In the genomic region with DNA sequence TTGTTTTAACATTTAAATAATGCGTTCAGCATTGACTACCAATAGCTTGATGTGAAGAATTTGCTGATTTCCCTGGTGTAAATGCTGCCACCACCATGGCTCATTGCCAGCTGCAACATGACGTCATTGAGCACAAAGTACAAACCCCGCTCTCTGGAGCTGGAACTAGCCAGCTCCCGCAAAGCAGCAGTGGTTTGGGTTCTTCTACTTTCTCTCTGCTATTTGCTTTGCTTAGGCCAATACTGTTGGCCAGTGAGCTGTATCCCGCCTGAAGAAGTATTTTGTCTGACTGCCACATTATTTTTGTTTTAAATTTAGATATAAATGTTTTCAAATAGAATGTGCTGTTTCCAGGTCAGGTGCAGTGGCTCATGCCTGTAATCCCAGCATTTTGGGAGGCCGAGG, we compare ENCODE assay signal across 1 cellular context.
TF ChIP-seq lines count a peak whose summit lies in the region.

No MANE protein-coding gene starts in this region.

TF ChIP-seq in K562, 482 proteins besides CTCF, POLR2A, EP300 and RAD21 (continued from another document):
- TF ChIP-seq, protein P1, sequence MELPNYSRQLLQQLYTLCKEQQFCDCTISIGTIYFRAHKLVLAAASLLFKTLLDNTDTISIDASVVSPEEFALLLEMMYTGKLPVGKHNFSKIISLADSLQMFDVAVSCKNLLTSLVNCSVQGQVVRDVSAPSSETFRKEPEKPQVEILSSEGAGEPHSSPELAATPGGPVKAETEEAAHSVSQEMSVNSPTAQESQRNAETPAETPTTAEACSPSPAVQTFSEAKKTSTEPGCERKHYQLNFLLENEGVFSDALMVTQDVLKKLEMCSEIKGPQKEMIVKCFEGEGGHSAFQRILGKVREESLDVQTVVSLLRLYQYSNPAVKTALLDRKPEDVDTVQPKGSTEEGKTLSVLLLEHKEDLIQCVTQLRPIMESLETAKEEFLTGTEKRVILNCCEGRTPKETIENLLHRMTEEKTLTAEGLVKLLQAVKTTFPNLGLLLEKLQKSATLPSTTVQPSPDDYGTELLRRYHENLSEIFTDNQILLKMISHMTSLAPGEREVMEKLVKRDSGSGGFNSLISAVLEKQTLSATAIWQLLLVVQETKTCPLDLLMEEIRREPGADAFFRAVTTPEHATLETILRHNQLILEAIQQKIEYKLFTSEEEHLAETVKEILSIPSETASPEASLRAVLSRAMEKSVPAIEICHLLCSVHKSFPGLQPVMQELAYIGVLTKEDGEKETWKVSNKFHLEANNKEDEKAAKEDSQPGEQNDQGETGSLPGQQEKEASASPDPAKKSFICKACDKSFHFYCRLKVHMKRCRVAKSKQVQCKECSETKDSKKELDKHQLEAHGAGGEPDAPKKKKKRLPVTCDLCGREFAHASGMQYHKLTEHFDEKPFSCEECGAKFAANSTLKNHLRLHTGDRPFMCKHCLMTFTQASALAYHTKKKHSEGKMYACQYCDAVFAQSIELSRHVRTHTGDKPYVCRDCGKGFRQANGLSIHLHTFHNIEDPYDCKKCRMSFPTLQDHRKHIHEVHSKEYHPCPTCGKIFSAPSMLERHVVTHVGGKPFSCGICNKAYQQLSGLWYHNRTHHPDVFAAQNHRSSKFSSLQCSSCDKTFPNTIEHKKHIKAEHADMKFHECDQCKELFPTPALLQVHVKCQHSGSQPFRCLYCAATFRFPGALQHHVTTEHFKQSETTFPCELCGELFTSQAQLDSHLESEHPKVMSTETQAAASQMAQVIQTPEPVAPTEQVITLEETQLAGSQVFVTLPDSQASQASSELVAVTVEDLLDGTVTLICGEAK (IDR thresholded peaks at IDR 0.05) = no peak
- TF ChIP-seq, protein P1 (CRISPR knock-in tag; IDR thresholded peaks at IDR 0.05) = no peak
- TF ChIP-seq YBX1 (IDR thresholded peaks at IDR 0.05) = no peak
- TF ChIP-seq ZNF174 (CRISPR knock-in tag; IDR thresholded peaks at IDR 0.05) = no peak
- no peak for TF ChIP-seq ZNF639 (CRISPR knock-in tag; conservative IDR thresholded peaks at IDR 0.05 in 1 of 2, IDR thresholded peaks at IDR 0.05 in 1 of 2)
- TF ChIP-seq, protein P2, sequence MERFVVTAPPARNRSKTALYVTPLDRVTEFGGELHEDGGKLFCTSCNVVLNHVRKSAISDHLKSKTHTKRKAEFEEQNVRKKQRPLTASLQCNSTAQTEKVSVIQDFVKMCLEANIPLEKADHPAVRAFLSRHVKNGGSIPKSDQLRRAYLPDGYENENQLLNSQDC (CRISPR knock-in tag; IDR thresholded peaks at IDR 0.05) = no peak
- no peak for TF ChIP-seq GTF2A2 (tag; IDR thresholded peaks at IDR 0.05)
- no peak for TF ChIP-seq L3MBTL2 (IDR thresholded peaks at IDR 0.05)
- no peak for TF ChIP-seq BMI1 (IDR thresholded peaks at IDR 0.05; ENCODE audit: low read length)
- TF ChIP-seq ZNF431 (CRISPR knock-in tag; IDR thresholded peaks at IDR 0.05) = no peak
- no peak for TF ChIP-seq ZZZ3 (IDR thresholded peaks at IDR 0.05)
- TF ChIP-seq CBX2 (IDR thresholded peaks at IDR 0.05; ENCODE audit: insufficient read depth, low read length, poor library complexity, severe bottlenecking) = no peak
- TF ChIP-seq KLF6 (CRISPR knock-in tag; IDR thresholded peaks at IDR 0.05; ENCODE audit: borderline replicate concordance) = no peak
- TF ChIP-seq JUN (IDR thresholded peaks at IDR 0.05; ENCODE audit: borderline replicate concordance, low read depth, low read length) = peak; percentile 87
- TF ChIP-seq JUN (CRISPR knock-in tag; IDR thresholded peaks at IDR 0.05; ENCODE audit: borderline replicate concordance) = no peak
- TF ChIP-seq PTTG1 (tag; IDR thresholded peaks at IDR 0.05; ENCODE audit: low read depth) = no peak
- TF ChIP-seq KDM2B (CRISPR knock-in tag; IDR thresholded peaks at IDR 0.05) = no peak
- TF ChIP-seq KLF1 (tag; IDR thresholded peaks at IDR 0.05) = no peak
- no peak for TF ChIP-seq ZNF134 (CRISPR knock-in tag; conservative IDR thresholded peaks at IDR 0.05)
- TF ChIP-seq ZNF583 (CRISPR knock-in tag; IDR thresholded peaks at IDR 0.05) = no peak
- TF ChIP-seq STAG1 (CRISPR knock-in tag; IDR thresholded peaks at IDR 0.05; ENCODE audit: borderline replicate concordance) = no peak
- TF ChIP-seq POU5F1 (IDR thresholded peaks at IDR 0.05; ENCODE audit: borderline replicate concordance, low read depth, low read length, partially characterized antibody) = no peak
- peak; percentile 66; the same call in 1 of the 2 replicates for TF ChIP-seq ZBTB33 (CRISPR knock-in tag; IDR thresholded peaks at IDR 0.05)
- TF ChIP-seq, protein P3, sequence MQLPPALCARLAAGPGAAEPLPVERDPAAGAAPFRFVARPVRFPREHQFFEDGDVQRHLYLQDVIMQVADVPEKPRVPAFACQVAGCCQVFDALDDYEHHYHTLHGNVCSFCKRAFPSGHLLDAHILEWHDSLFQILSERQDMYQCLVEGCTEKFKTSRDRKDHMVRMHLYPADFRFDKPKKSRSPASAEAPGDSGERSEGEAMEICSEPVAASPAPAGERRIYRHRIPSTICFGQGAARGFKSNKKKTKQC (CRISPR knock-in tag; IDR thresholded peaks at IDR 0.05) = no peak
- TF ChIP-seq CCAR2 (IDR thresholded peaks at IDR 0.05; ENCODE audit: low read depth, low read length) = no peak
- no peak for TF ChIP-seq KAT7 (CRISPR knock-in tag; IDR thresholded peaks at IDR 0.05; ENCODE audit: borderline replicate concordance)
- no peak for TF ChIP-seq ZKSCAN8 (CRISPR knock-in tag; IDR thresholded peaks at IDR 0.05)
- TF ChIP-seq MEF2D (tag; conservative IDR thresholded peaks at IDR 0.05; ENCODE audit: low read depth) = no peak
- TF ChIP-seq, protein P4, sequence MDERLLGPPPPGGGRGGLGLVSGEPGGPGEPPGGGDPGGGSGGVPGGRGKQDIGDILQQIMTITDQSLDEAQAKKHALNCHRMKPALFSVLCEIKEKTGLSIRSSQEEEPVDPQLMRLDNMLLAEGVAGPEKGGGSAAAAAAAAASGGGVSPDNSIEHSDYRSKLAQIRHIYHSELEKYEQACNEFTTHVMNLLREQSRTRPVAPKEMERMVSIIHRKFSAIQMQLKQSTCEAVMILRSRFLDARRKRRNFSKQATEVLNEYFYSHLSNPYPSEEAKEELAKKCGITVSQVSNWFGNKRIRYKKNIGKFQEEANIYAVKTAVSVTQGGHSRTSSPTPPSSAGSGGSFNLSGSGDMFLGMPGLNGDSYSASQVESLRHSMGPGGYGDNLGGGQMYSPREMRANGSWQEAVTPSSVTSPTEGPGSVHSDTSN (CRISPR knock-in tag; IDR thresholded peaks at IDR 0.05; ENCODE audit: low read depth) = no peak
- TF ChIP-seq, protein P4 (tag; conservative IDR thresholded peaks at IDR 0.05; ENCODE audit: low read depth) = no peak
- no peak for TF ChIP-seq MYNN (IDR thresholded peaks at IDR 0.05)
- TF ChIP-seq MYNN (CRISPR knock-in tag; IDR thresholded peaks at IDR 0.05) = no peak
- TF ChIP-seq ZNF347 (CRISPR knock-in tag; IDR thresholded peaks at IDR 0.05; ENCODE audit: low read depth) = no peak
- TF ChIP-seq ZNF274 (IDR thresholded peaks at IDR 0.05; ENCODE audit: borderline replicate concordance, low read depth, low read length) = no peak
- TF ChIP-seq ELK3 (CRISPR knock-in tag; IDR thresholded peaks at IDR 0.05) = no peak
- no peak for TF ChIP-seq PHB2 (IDR thresholded peaks at IDR 0.05; ENCODE audit: low read depth)
- TF ChIP-seq SP1 (CRISPR knock-in tag; IDR thresholded peaks at IDR 0.05) = no peak
- no peak for TF ChIP-seq TSC22D4 (tag; IDR thresholded peaks at IDR 0.05)
- no peak for TF ChIP-seq ZNF354B (CRISPR knock-in tag; IDR thresholded peaks at IDR 0.05)
- no peak for TF ChIP-seq ZFP1 (CRISPR knock-in tag; IDR thresholded peaks at IDR 0.05)
- TF ChIP-seq, protein P5, sequence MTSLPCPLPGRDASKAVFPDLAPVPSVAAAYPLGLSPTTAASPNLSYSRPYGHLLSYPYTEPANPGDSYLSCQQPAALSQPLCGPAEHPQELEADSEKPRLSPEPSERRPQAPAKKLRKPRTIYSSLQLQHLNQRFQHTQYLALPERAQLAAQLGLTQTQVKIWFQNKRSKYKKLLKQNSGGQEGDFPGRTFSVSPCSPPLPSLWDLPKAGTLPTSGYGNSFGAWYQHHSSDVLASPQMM (CRISPR knock-in tag; IDR thresholded peaks at IDR 0.05) = no peak
- TF ChIP-seq ZNF121 (CRISPR knock-in tag; conservative IDR thresholded peaks at IDR 0.05) = no peak
- peak; percentile 95 for TF ChIP-seq NFIC (IDR thresholded peaks at IDR 0.05)
- TF ChIP-seq ZNF384 (IDR thresholded peaks at IDR 0.05; ENCODE audit: low read depth, low read length) = no peak
- peak; percentile 52; the same call in 1 of the 2 replicates for TF ChIP-seq CREB1 (IDR thresholded peaks at IDR 0.05)
- 0 out of 2 replicates have a peak, but pooled peaks have one; percentile 31 for TF ChIP-seq CREB1 (CRISPR knock-in tag; IDR thresholded peaks at IDR 0.05)
- no peak for TF ChIP-seq MED1 (CRISPR knock-in tag; IDR thresholded peaks at IDR 0.05; ENCODE audit: borderline replicate concordance)
- no peak for TF ChIP-seq GTF2B (IDR thresholded peaks at IDR 0.05; ENCODE audit: extremely low read depth, insufficient read length)
- TF ChIP-seq SMARCB1 (IDR thresholded peaks at IDR 0.05; ENCODE audit: insufficient read length, low read depth) = no peak
